In the genomic region with DNA sequence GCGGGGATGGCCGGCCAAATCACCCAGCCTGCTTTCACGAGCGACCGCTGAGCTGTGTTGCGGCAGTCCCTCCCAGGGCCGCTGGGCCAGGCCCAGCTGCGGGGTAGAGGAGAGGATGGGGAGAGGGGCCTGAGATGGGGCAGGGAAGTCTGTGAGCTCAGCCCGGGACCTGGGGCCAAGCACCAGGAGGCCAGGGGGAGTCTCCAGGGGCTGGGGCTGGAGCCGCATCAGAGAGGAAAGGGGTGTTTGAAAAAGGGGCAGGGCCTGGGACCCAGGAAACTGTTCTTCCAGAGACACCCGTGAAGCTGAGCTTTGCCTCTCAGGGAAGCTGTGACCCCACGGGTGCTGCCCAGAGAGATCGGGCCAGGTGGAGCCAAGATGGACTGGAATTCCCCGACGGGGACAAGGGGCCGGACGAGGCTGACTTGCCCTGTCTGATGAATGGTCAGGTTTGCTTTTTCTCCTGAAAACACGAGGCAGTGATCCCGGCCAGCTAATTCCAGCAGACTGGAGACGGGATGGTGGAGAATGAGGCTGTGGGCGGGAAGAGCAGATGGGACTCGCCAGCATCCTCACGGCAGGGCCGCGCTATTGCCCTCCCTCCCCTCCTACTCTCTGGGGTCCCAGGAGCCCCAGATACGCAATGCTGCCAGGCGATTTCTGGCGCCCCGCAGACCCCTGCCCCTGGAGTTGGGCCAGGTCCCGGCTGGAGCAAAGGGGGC, we compare ENCODE assay signal across 8 cellular contexts. TPM values are rescaled to one million over a fixed set of nuclear protein-coding genes. Genes with fewer than 3 reads are reported as not detected.
A peak's percentile ranks its signal among the peaks of the same experiment; 100 is the strongest.
DNase-seq lines count a peak whose midpoint lies in the region; ATAC-seq and TF ChIP-seq lines count a peak whose summit lies in the region.

No MANE protein-coding gene starts in this region.

- DNase-seq in cardiac fibroblast (ENCODE audit: low read depth in 2 of 2), result peak; percentile 84 to 91
- no peak for DNase-seq in lower lobe of right lung
- peak in 1 of 2 donors; percentile 27 for DNase-seq in thyroid gland
- no peak for DNase-seq in RKO (ENCODE audit: low spot score)
- no peak for DNase-seq in NCI-H510A treated with DMSO at 0.1 percent for 48 hours (lab: John Stamatoyannopoulos, UW)
- no peak for DNase-seq in stimulated activated CD4-positive, alpha-beta T cell treated with anti-CD3 and anti-CD28 coated beads, Interleukin-2, amount 100 ng/mL, for 48 hours

- no peaks in the 10 kb centered on the region for H3K36me3 ChIP-seq in lower lobe of right lung
- no peaks in the 10 kb centered on the region for H3K36me3 ChIP-seq in thyroid gland

- H3K9me3 ChIP-seq in lower lobe of right lung (no peaks in the 10 kb centered on the region), thyroid gland (no peaks in the 10 kb centered on the region)

- no peak for TF ChIP-seq POLR2A in thyroid gland (IDR thresholded peaks at IDR 0.05)

- peak overlapping the region in 1 of 2 donors; percentile 13 for H3K4me3 ChIP-seq in cardiac fibroblast (replicated peaks in 1 of 2; ENCODE audit: low read depth in 2 of 2, low read length in 2 of 2)
- no peak overlapping the region for H3K4me3 ChIP-seq in lower lobe of right lung
- no peak overlapping the region for H3K4me3 ChIP-seq in thyroid gland (replicated peaks in 1 of 3)

- WGBS in thyroid gland, 2 donors, result 44 to 62% methylated on average over 15 to 30 of the region's 30 CpGs

- TF ChIP-seq CTCF in cardiac fibroblast (IDR thresholded peaks at IDR 0.05; ENCODE audit: low read depth, low read length) (no peak), lower lobe of right lung (IDR thresholded peaks at IDR 0.05) (no peak), thyroid gland (IDR thresholded peaks at IDR 0.05) (no peak)

- intact Hi-C loops in lower lobe of right lung (cut with DNase I) (no loop called here), thyroid gland (cut with DNase I) (no loop called here)

- TF ChIP-seq RAD21 in Ishikawa (IDR thresholded peaks at IDR 0.05; ENCODE audit: low read depth), result no peak

- H3K4me1 ChIP-seq in lower lobe of right lung (peaks cover 22% of the 10 kb centered on the region), thyroid gland (peaks cover 0 to 45% of the 10 kb centered on the region in 2 donors)

- ATAC-seq in lower lobe of right lung (peak in 1 of 2 donors; percentile 9), GM18873 (IDR thresholded peaks at IDR 0.05; ENCODE audit: low FRiP score, unreplicated experiment) (no peak)

- H3K27ac ChIP-seq in lower lobe of right lung, result peak overlapping the region; percentile 86
- H3K27ac ChIP-seq in thyroid gland, result peak overlapping the region; percentile 82 to 97 (median 93)

- H3K27me3 ChIP-seq in lower lobe of right lung (ENCODE audit: low read depth) (no peaks in the 10 kb centered on the region), thyroid gland (no peaks in the 10 kb centered on the region)

- TF ChIP-seq EP300 in Ishikawa (IDR thresholded peaks at IDR 0.05; ENCODE audit: borderline replicate concordance), result no peak

TF ChIP-seq in Ishikawa, 13 proteins besides CTCF, POLR2A, EP300 and RAD21:
- TF ChIP-seq FOXM1 (IDR thresholded peaks at IDR 0.05; ENCODE audit: borderline replicate concordance, low read depth), result no peak
- no peak for TF ChIP-seq NFIC (IDR thresholded peaks at IDR 0.05)
- TF ChIP-seq TAF1 (IDR thresholded peaks at IDR 0.05; ENCODE audit: low read depth), result no peak; the same call in 1 of the 2 replicates
- peak; percentile 63; the same call in 1 of the 2 replicates for TF ChIP-seq ZBTB7A (IDR thresholded peaks at IDR 0.05; ENCODE audit: low read depth)
- TF ChIP-seq CEBPB (IDR thresholded peaks at IDR 0.05), result no peak
- no peak for TF ChIP-seq YY1 (IDR thresholded peaks at IDR 0.05; ENCODE audit: low read depth)
- TF ChIP-seq, protein P1, sequence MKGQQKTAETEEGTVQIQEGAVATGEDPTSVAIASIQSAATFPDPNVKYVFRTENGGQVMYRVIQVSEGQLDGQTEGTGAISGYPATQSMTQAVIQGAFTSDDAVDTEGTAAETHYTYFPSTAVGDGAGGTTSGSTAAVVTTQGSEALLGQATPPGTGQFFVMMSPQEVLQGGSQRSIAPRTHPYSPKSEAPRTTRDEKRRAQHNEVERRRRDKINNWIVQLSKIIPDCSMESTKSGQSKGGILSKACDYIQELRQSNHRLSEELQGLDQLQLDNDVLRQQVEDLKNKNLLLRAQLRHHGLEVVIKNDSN (IDR thresholded peaks at IDR 0.05), result no peak
- TF ChIP-seq, protein P2, sequence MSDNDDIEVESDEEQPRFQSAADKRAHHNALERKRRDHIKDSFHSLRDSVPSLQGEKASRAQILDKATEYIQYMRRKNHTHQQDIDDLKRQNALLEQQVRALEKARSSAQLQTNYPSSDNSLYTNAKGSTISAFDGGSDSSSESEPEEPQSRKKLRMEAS (IDR thresholded peaks at IDR 0.05), result no peak

RNA-seq across cellular contexts. Expression of a gene that starts 40.3 kb away (rescaled TPM):
- total RNA-seq in lower lobe of right lung, result 45.1 TPM
- total RNA-seq in thyroid gland, result 100 to 1,000 TPM; 105 to 264 (median 238) TPM

Comparison
In these comparisons a context has a peak if more than half of its experiments do, and no peak if none do; other contexts are left out.
1. DNase-seq: peak in cardiac fibroblast (2 of 2); none in lower lobe of right lung (single experiment), RKO (single experiment), NCI-H510A treated with DMSO at 0.1 percent for 48 hours (single experiment) and stimulated activated CD4-positive, alpha-beta T cell treated with anti-CD3 and anti-CD28 coated beads, Interleukin-2, amount 100 ng/mL, for 48 hours (0 of 2).